ENCODE assay signal across 17 cellular contexts in the genomic region with DNA sequence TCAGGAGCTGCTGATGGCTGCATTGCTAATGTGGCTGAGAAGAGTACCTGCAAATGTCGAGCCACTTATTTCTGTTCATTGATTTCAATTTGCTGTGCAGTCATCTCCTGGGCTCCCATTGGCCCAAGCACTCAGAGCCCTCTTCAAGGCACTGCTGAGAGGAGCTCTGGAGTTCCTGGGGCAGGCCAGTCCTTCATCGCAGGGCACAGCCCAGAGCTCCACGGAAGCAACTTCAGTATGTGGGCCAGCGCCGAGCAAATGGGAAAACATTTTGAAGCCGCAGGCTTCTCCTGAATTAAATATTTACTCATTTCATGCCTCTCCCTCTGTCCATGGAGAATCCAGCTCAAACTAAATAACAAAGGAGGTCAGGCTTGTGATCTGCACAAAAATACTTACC.
"Had no signal": no experiment of that assay in that cellular context is flagged by ENCODE, and none has a peak within 500 bp of the region (broad histone marks: within the 10 kb centered on the region; RNA-seq: fewer than 3 reads in every experiment).

No MANE protein-coding gene starts in this region.

- ATAC-seq: activated T-helper 17 cell treated with anti-CD3 and anti-CD28 coated beads, Interleukin-2, amount 50 U/mL, for 72 hours had no signal

- DNase-seq: activated CD4-positive, alpha-beta memory T cell treated with anti-CD3 and anti-CD28 coated beads for 36 hours; activated CD4-positive, alpha-beta T cell treated with anti-CD3 and anti-CD28 coated beads, Interleukin-2, amount 10 ng/mL, durations not matched to agents 7 days and 5 days; activated CD4-positive, CD25-positive, alpha-beta regulatory T cell; activated CD8-positive, alpha-beta memory T cell treated with anti-CD3 and anti-CD28 coated beads for 24 hours; activated gamma-delta T cell; activated naive CD4-positive, alpha-beta T cell treated with anti-CD3 and anti-CD28 coated beads for 36 hours; activated T-cell treated with anti-CD3 and anti-CD28 coated beads for 4 hours; activated T-cell treated with anti-CD3 and anti-CD28 coated beads, Interleukin-2, amount 50 U/mL, for 48 hours; amygdala; NCI-H1092; NCI-H1694; NCI-H2029; NCI-H2171; NCI-H510A treated with DMSO at 0.1 percent for 48 hours; SIG-M5; T-helper 1 cell had no signal
